In genomic region chr4:37884855-37885487, GRCh38 we compare ENCODE assay signal across 20 cellular contexts. TPM values are rescaled to one million over a fixed set of nuclear protein-coding genes. Genes with fewer than 3 reads are reported as not detected.
DNase-seq lines count a peak whose midpoint lies in the region; ATAC-seq, FAIRE-seq and TF ChIP-seq lines count a peak whose summit lies in the region.
"Had no signal": no experiment of that assay in that cellular context is flagged by ENCODE, and none has a peak within 500 bp of the region (broad histone marks: within the 10 kb centered on the region; RNA-seq: fewer than 3 reads in every experiment).

No MANE protein-coding gene starts in this region.

- H3K9me3 ChIP-seq in Karpas-422 (ENCODE audit: low read length): no peaks in the 10 kb centered on the region
- no peaks in the 10 kb centered on the region for H3K9me3 ChIP-seq in smooth muscle cell (replicated peaks; ENCODE audit: low read depth)
- H3K9me3 ChIP-seq in pancreas: no peaks in the 10 kb centered on the region
- H3K9me3 ChIP-seq: SJCRH30, tibial nerve had no signal

- no peaks in the 10 kb centered on the region for H3F3A ChIP-seq in smooth muscle cell (ENCODE audit: low read depth)

- TF ChIP-seq CTCF in smooth muscle cell (IDR thresholded peaks at IDR 0.05; ENCODE audit: borderline replicate concordance, insufficient read depth, poor library complexity, severe bottlenecking) (no peak), pancreas (IDR thresholded peaks at IDR 0.05) (no peak)

- no peaks in the 10 kb centered on the region for H3K27me3 Mint-ChIP-seq in activated T-helper 17 cell treated with anti-CD3 and anti-CD28 coated beads, Interleukin-2, amount 50 U/mL, for 72 hours
- H3K27me3 Mint-ChIP-seq: CD4-positive, alpha-beta T cell had no signal

- H3K36me3 Mint-ChIP-seq in activated T-helper 17 cell treated with anti-CD3 and anti-CD28 coated beads, Interleukin-2, amount 50 U/mL, for 72 hours (ENCODE audit: low read depth): no peaks in the 10 kb centered on the region

- no peak overlapping the region for H2AFZ ChIP-seq in Karpas-422 (ENCODE audit: low read length)
- H2AFZ ChIP-seq in smooth muscle cell (ENCODE audit: low read depth): peak overlapping the region; percentile 69

- DNase-seq in Karpas-422 (peak; percentile 32), left cardiac atrium (no peak), smooth muscle cell (lab: John Stamatoyannopoulos, UW; ENCODE audit: unreplicated experiment) (no peak), COLO668 (lab: John Stamatoyannopoulos, UW; ENCODE audit: unreplicated experiment) (no peak), pancreas (no peak), DMS53 treated with DMSO at 0.1 percent for 48 hours (lab: John Stamatoyannopoulos, UW; ENCODE audit: unreplicated experiment) (no peak)
- DNase-seq: activated CD4-positive, alpha-beta T cell treated with anti-CD3 and anti-CD28 coated beads, Interleukin-2, amount 50 U/mL, for 4 hours; activated naive CD4-positive, alpha-beta T cell treated with Interleukin-2 at 50 U/mL for 16 hours; CD4-positive, alpha-beta T cell; endodermal cell; NCI-H1092; NCI-H2029; NCI-H345; SJCRH30; T-helper 1 cell had no signal

- H3K4me2 ChIP-seq in Karpas-422 (ENCODE audit: low read depth, low read length, poor library complexity, severe bottlenecking): no peak overlapping the region
- H3K4me2 ChIP-seq in smooth muscle cell: no peak overlapping the region

- no peak overlapping the region for H3K4me3 ChIP-seq in Karpas-422 (ENCODE audit: low read length)
- no peak overlapping the region for H3K4me3 ChIP-seq in smooth muscle cell
- no peak overlapping the region for H3K4me3 ChIP-seq in pancreas
- H3K4me3 ChIP-seq: SJCRH30, tibial nerve had no signal

- H3K27ac Mint-ChIP-seq in activated T-helper 17 cell treated with anti-CD3 and anti-CD28 coated beads, Interleukin-2, amount 50 U/mL, for 72 hours: no peak overlapping the region
- H3K27ac Mint-ChIP-seq: CD4-positive, alpha-beta T cell; endodermal cell had no signal

- no peak overlapping the region for H3K4me3 Mint-ChIP-seq in activated T-helper 17 cell treated with anti-CD3 and anti-CD28 coated beads, Interleukin-2, amount 50 U/mL, for 72 hours
- H3K4me3 Mint-ChIP-seq: CD4-positive, alpha-beta T cell; endodermal cell had no signal

- no peaks in the 10 kb centered on the region for H3K79me2 ChIP-seq in Karpas-422 (ENCODE audit: low read length)
- H3K79me2 ChIP-seq in smooth muscle cell (ENCODE audit: low read depth): no peaks in the 10 kb centered on the region

- H3K27ac ChIP-seq in Karpas-422 (ENCODE audit: low read length) (no peak overlapping the region), smooth muscle cell (ENCODE audit: low read depth) (no peak overlapping the region), pancreas (no peak overlapping the region)
- H3K27ac ChIP-seq: SJCRH30, VCaP had no signal

- peak; percentile 21 for ATAC-seq in activated T-helper 17 cell treated with anti-CD3 and anti-CD28 coated beads, Interleukin-2, amount 50 U/mL, for 72 hours (replicated peaks)
- ATAC-seq in left cardiac atrium (peak; percentile 70 to 71), pancreas (no peak)

- WGBS in smooth muscle cell (ENCODE audit: low lambda C conversion rate): 89% methylated on average over 3 of the region's 3 CpGs
- 63 to 71% methylated on average over 3 of the region's 3 CpGs for WGBS in pancreas, 2 donors

- no peaks in the 10 kb centered on the region for H3K9me3 Mint-ChIP-seq in activated T-helper 17 cell treated with anti-CD3 and anti-CD28 coated beads, Interleukin-2, amount 50 U/mL, for 72 hours
- H3K9me3 Mint-ChIP-seq: CD4-positive, alpha-beta T cell had no signal

- no peaks in the 10 kb centered on the region for H3K4me1 Mint-ChIP-seq in activated T-helper 17 cell treated with anti-CD3 and anti-CD28 coated beads, Interleukin-2, amount 50 U/mL, for 72 hours

- H3K36me3 ChIP-seq in Karpas-422 (ENCODE audit: insufficient read depth, low read length) (no peaks in the 10 kb centered on the region), smooth muscle cell (ENCODE audit: low read depth) (no peaks in the 10 kb centered on the region), pancreas (no peaks in the 10 kb centered on the region)
- H3K36me3 ChIP-seq: SJCRH30, tibial nerve had no signal

- no peak for FAIRE-seq in pancreas (lab: Jason Lieb, UNC)
- FAIRE-seq: GM12892, H1 had no signal

- H3K9ac ChIP-seq in Karpas-422 (ENCODE audit: low read length) (no peak overlapping the region), smooth muscle cell (ENCODE audit: low read depth) (no peak overlapping the region)

- intact Hi-C loops in left cardiac atrium (cut with DNase I): loop anchor here in 1 of 2 donors (5.0 kb wide), 2 partner anchors 78 to 87 kb away; no protein-coding TSS in a partner anchor
- intact Hi-C loops in pancreas (cut with DNase I): no loop called here

- H4K20me1 ChIP-seq in Karpas-422 (ENCODE audit: insufficient read depth, low read depth, low read length): no peaks in the 10 kb centered on the region
- no peaks in the 10 kb centered on the region for H4K20me1 ChIP-seq in smooth muscle cell (ENCODE audit: low read depth)

- H3K27me3 ChIP-seq in Karpas-422 (ENCODE audit: low read length) (no peaks in the 10 kb centered on the region), smooth muscle cell (ENCODE audit: low read depth) (peaks cover 28% of the 10 kb centered on the region), pancreas (peaks cover 0 to 10% (median 0%) of the 10 kb centered on the region in 4 donors)
- H3K27me3 ChIP-seq: tibial nerve had no signal

- no peaks in the 10 kb centered on the region; the same call in 1 of the 2 replicates for H3K9me2 ChIP-seq in Karpas-422 (replicated peaks; ENCODE audit: insufficient read depth, low read length)

- H3K4me1 ChIP-seq in Karpas-422 (ENCODE audit: low read length) (peaks cover under 1% of the 10 kb centered on the region; the same call in 1 of the 2 replicates), smooth muscle cell (ENCODE audit: low read depth) (peaks cover 5% of the 10 kb centered on the region), pancreas (peaks cover 0 to 6% (median 0%) of the 10 kb centered on the region in 3 donors)
- H3K4me1 ChIP-seq: SJCRH30 had no signal

RNA-seq across cellular contexts. Expression of gene TBC1D1, which starts 5.9 kb away (rescaled TPM):
- 30.5 and 47.9 TPM in 2 replicates for total RNA-seq in Karpas-422 (2014; rRNA removed; shearing (Covaris generic); ENCODE audit: low replicate concordance)
- 10 to 100 TPM; 29.9 to 39.0 TPM for total RNA-seq in activated T-helper 17 cell treated with anti-CD3 and anti-CD28 coated beads, Interleukin-2, amount 50 U/mL, for 72 hours
- total RNA-seq in left cardiac atrium (100 to 1,000 TPM; 116 to 130 TPM), smooth muscle cell (101 and 117 TPM in 2 replicates), pancreas (10 to 100 TPM; 16.2 to 41.0 (median 28.3) TPM)
- polyA plus RNA-seq in smooth muscle cell (77.2 and 81.5 TPM in 2 replicates), pancreas (10 to 100 TPM; 22.1 to 23.2 TPM)

RNA-seq across cellular contexts. Expression of gene PGM2, which starts 58.5 kb away (rescaled TPM):
- 30.4 and 40.3 TPM in 2 replicates for total RNA-seq in Karpas-422 (2014; rRNA removed; shearing (Covaris generic); ENCODE audit: low replicate concordance)
- total RNA-seq in activated T-helper 17 cell treated with anti-CD3 and anti-CD28 coated beads, Interleukin-2, amount 50 U/mL, for 72 hours: 10 to 100 TPM; 42.2 to 67.0 TPM
- total RNA-seq in left cardiac atrium: 10 to 100 TPM; 13.8 to 17.6 TPM
- total RNA-seq in smooth muscle cell: 29.9 and 38.7 TPM in 2 replicates
- 11.6 and 17.3 TPM in 2 replicates for polyA plus RNA-seq in smooth muscle cell
- total RNA-seq in pancreas: 10 to 100 TPM in 1 of 6 donors, 1 to 10 TPM in 5; 4.8 to 15.1 (median 9.1) TPM
- polyA plus RNA-seq in pancreas: 1 to 10 TPM; 2.1 to 4.6 TPM

Comparison
In these comparisons a context has a peak if more than half of its experiments do, and no peak if none do; other contexts are left out.
1. ATAC-seq: peak in activated T-helper 17 cell treated with anti-CD3 and anti-CD28 coated beads, Interleukin-2, amount 50 U/mL, for 72 hours (single experiment) and left cardiac atrium (2 of 2); none in pancreas (0 of 4).